In the genomic region with DNA sequence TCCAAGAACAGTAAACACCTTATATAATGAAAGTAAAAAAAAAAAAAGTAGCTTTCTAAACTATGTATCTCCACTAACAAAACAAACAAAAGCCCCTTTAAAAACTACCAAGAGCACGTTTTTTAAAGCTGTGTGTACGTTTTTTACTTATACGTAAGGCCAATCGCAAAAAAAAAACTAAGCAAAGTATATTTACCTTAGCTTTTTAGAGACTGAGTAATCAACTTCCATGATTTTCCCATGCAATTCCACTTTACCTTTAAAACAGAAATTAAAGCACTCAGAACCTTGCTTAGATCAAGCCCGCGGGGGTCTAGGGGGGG, we compare ENCODE assay signal across 8 cellular contexts. TPM values are rescaled to one million over a fixed set of nuclear protein-coding genes. Genes with fewer than 3 reads are reported as not detected.
DNase-seq lines count a peak whose midpoint lies in the region; ATAC-seq and TF ChIP-seq lines count a peak whose summit lies in the region.

No MANE protein-coding gene starts in this region.

- H3K4me1 Mint-ChIP-seq in activated CD4-positive, alpha-beta T cell treated with anti-CD3 and anti-CD28 coated beads, Interleukin-2, amount 10 ng/mL, durations not matched to agents 24 days and 14 days = peaks cover 13% of the 10 kb centered on the region
- H3K4me1 Mint-ChIP-seq in activated T-helper 1 cell treated with anti-CD3 and anti-CD28 coated beads, Interleukin-12 subunit alpha, Interleukin-12 subunit beta, Interleukin-2, Interleukin-4 antibody, amounts not matched to agents 30 ng/mL and 10 ng/mL and 1 ng/mL, durations not matched to agents 14 hours and 24 hours and 36 hours (ENCODE audit: low read depth) = peaks cover 18% of the 10 kb centered on the region
- H3K4me1 Mint-ChIP-seq in immature natural killer cell = peaks cover 18 to 21% of the 10 kb centered on the region in 2 donors

- H3K27me3 ChIP-seq in suprapubic skin = peaks cover 38% of the 10 kb centered on the region

- H3K9me3 ChIP-seq in suprapubic skin = no peaks in the 10 kb centered on the region

- H3K27ac Mint-ChIP-seq in activated CD4-positive, alpha-beta T cell treated with anti-CD3 and anti-CD28 coated beads, Interleukin-2, amount 10 ng/mL, durations not matched to agents 24 days and 14 days = no peak overlapping the region
- H3K27ac Mint-ChIP-seq in activated T-helper 1 cell treated with anti-CD3 and anti-CD28 coated beads, Interleukin-12 subunit alpha, Interleukin-12 subunit beta, Interleukin-2, Interleukin-4 antibody, amounts not matched to agents 30 ng/mL and 10 ng/mL and 1 ng/mL, durations not matched to agents 14 hours and 24 hours and 36 hours = no peak overlapping the region
- peak overlapping the region in 1 of 6 donors; percentile 41 for H3K27ac Mint-ChIP-seq in immature natural killer cell

- ATAC-seq in HG03469 (IDR thresholded peaks at IDR 0.05; ENCODE audit: unreplicated experiment) = no peak

- peaks cover 37% of the 10 kb centered on the region for H3K4me1 ChIP-seq in suprapubic skin

- 2% methylated on average over 6 of the region's 6 CpGs for WGBS in suprapubic skin

- H3K4me3 Mint-ChIP-seq in activated CD4-positive, alpha-beta T cell treated with anti-CD3 and anti-CD28 coated beads, Interleukin-2, amount 10 ng/mL, durations not matched to agents 24 days and 14 days = peak overlapping the region; percentile 69
- peak overlapping the region; percentile 59 for H3K4me3 Mint-ChIP-seq in activated T-helper 1 cell treated with anti-CD3 and anti-CD28 coated beads, Interleukin-12 subunit alpha, Interleukin-12 subunit beta, Interleukin-2, Interleukin-4 antibody, amounts not matched to agents 30 ng/mL and 10 ng/mL and 1 ng/mL, durations not matched to agents 14 hours and 24 hours and 36 hours
- H3K4me3 Mint-ChIP-seq in immature natural killer cell = peak overlapping the region; percentile 79 to 82 (median 80)

- no peak for TF ChIP-seq POLR2A in suprapubic skin (IDR thresholded peaks at IDR 0.05)

- TF ChIP-seq CTCF in suprapubic skin (IDR thresholded peaks at IDR 0.05) = no peak

- H3K4me3 ChIP-seq in suprapubic skin = peak overlapping the region; percentile 66

- no peak for TF ChIP-seq EP300 in suprapubic skin (IDR thresholded peaks at IDR 0.05)

- H3K9me3 Mint-ChIP-seq in activated CD4-positive, alpha-beta T cell treated with anti-CD3 and anti-CD28 coated beads, Interleukin-2, amount 10 ng/mL, durations not matched to agents 24 days and 14 days = no peaks in the 10 kb centered on the region
- H3K9me3 Mint-ChIP-seq in activated T-helper 1 cell treated with anti-CD3 and anti-CD28 coated beads, Interleukin-12 subunit alpha, Interleukin-12 subunit beta, Interleukin-2, Interleukin-4 antibody, amounts not matched to agents 30 ng/mL and 10 ng/mL and 1 ng/mL, durations not matched to agents 14 hours and 24 hours and 36 hours = no peaks in the 10 kb centered on the region
- H3K9me3 Mint-ChIP-seq in immature natural killer cell = no peaks in the 10 kb centered on the region

- H3K36me3 ChIP-seq in suprapubic skin = no peaks in the 10 kb centered on the region

- DNase-seq in activated CD4-positive, alpha-beta T cell treated with anti-CD3 and anti-CD28 coated beads, Interleukin-2, amount 10 ng/mL, durations not matched to agents 24 days and 14 days = no peak
- no peak for DNase-seq in activated CD4-positive, alpha-beta T cell treated with anti-CD3 and anti-CD28 coated beads, Interleukin-2, amount 50 U/mL, for 48 hours
- DNase-seq in activated T-helper 1 cell treated with anti-CD3 and anti-CD28 coated beads, Interleukin-12 subunit alpha, Interleukin-12 subunit beta, Interleukin-2, Interleukin-4 antibody, amounts not matched to agents 30 ng/mL and 10 ng/mL and 1 ng/mL, durations not matched to agents 14 hours and 24 hours and 36 hours (ENCODE audit: low spot score) = no peak
- no peak for DNase-seq in immature natural killer cell
- DNase-seq in suprapubic skin (ENCODE audit: low spot score in 2 of 2) = no peak
- DNase-seq in mucosa of gallbladder (ENCODE audit: low spot score) = no peak
- no peak for DNase-seq in stimulated activated CD4-positive, alpha-beta T cell treated with anti-CD3 and anti-CD28 coated beads, Interleukin-15, amount 100 ng/mL, for 24 hours

- peaks cover 2% of the 10 kb centered on the region for H3K36me3 Mint-ChIP-seq in activated CD4-positive, alpha-beta T cell treated with anti-CD3 and anti-CD28 coated beads, Interleukin-2, amount 10 ng/mL, durations not matched to agents 24 days and 14 days (ENCODE audit: low read depth)
- H3K36me3 Mint-ChIP-seq in activated T-helper 1 cell treated with anti-CD3 and anti-CD28 coated beads, Interleukin-12 subunit alpha, Interleukin-12 subunit beta, Interleukin-2, Interleukin-4 antibody, amounts not matched to agents 30 ng/mL and 10 ng/mL and 1 ng/mL, durations not matched to agents 14 hours and 24 hours and 36 hours (ENCODE audit: low read depth) = no peaks in the 10 kb centered on the region
- no peaks in the 10 kb centered on the region for H3K36me3 Mint-ChIP-seq in immature natural killer cell

- peak overlapping the region; percentile 75 for H3K27ac ChIP-seq in suprapubic skin

- peaks cover 70% of the 10 kb centered on the region for H3K27me3 Mint-ChIP-seq in activated CD4-positive, alpha-beta T cell treated with anti-CD3 and anti-CD28 coated beads, Interleukin-2, amount 10 ng/mL, durations not matched to agents 24 days and 14 days
- H3K27me3 Mint-ChIP-seq in activated T-helper 1 cell treated with anti-CD3 and anti-CD28 coated beads, Interleukin-12 subunit alpha, Interleukin-12 subunit beta, Interleukin-2, Interleukin-4 antibody, amounts not matched to agents 30 ng/mL and 10 ng/mL and 1 ng/mL, durations not matched to agents 14 hours and 24 hours and 36 hours (ENCODE audit: insufficient read depth) = peaks cover 74% of the 10 kb centered on the region
- H3K27me3 Mint-ChIP-seq in immature natural killer cell (ENCODE audit: low read depth in 3 of 3) = peaks cover 8 to 36% (median 26%) of the 10 kb centered on the region in 3 donors

- intact Hi-C loops in activated CD4-positive, alpha-beta T cell treated with anti-CD3 and anti-CD28 coated beads, Interleukin-2, amount 10 ng/mL, durations not matched to agents 24 days and 14 days (cut with micrococcal nuclease) = no loop called here
- intact Hi-C loops in activated T-helper 1 cell treated with anti-CD3 and anti-CD28 coated beads, Interleukin-12 subunit alpha, Interleukin-12 subunit beta, Interleukin-2, Interleukin-4 antibody, amounts not matched to agents 30 ng/mL and 10 ng/mL and 1 ng/mL, durations not matched to agents 14 hours and 24 hours and 36 hours (cut with micrococcal nuclease) = loop anchor here (5.0 kb wide), 1 partner anchor 284 kb away; the partner anchor contains the start of gene ETV5

RNA-seq across cellular contexts. Expression of gene IGF2BP2, which starts 1.9 kb away (rescaled TPM):
- total RNA-seq in activated CD4-positive, alpha-beta T cell treated with anti-CD3 and anti-CD28 coated beads, Interleukin-2, amount 10 ng/mL, durations not matched to agents 24 days and 14 days = 0.64 and 0.89 TPM in 2 replicates
- total RNA-seq in activated T-helper 1 cell treated with anti-CD3 and anti-CD28 coated beads, Interleukin-12 subunit alpha, Interleukin-12 subunit beta, Interleukin-2, Interleukin-4 antibody, amounts not matched to agents 30 ng/mL and 10 ng/mL and 1 ng/mL, durations not matched to agents 14 hours and 24 hours and 36 hours = 0.42 and 0.62 TPM in 2 replicates
- under 1 TPM; 0.42 to 0.86 (median 0.43) TPM for polyA plus RNA-seq in immature natural killer cell
- 10 to 100 TPM in 1 of 4 donors, 1 to 10 TPM in 3; 7.6 to 29.9 (median 8.4) TPM for total RNA-seq in suprapubic skin
- total RNA-seq in mucosa of gallbladder = 26.7 TPM
